In the genomic region with DNA sequence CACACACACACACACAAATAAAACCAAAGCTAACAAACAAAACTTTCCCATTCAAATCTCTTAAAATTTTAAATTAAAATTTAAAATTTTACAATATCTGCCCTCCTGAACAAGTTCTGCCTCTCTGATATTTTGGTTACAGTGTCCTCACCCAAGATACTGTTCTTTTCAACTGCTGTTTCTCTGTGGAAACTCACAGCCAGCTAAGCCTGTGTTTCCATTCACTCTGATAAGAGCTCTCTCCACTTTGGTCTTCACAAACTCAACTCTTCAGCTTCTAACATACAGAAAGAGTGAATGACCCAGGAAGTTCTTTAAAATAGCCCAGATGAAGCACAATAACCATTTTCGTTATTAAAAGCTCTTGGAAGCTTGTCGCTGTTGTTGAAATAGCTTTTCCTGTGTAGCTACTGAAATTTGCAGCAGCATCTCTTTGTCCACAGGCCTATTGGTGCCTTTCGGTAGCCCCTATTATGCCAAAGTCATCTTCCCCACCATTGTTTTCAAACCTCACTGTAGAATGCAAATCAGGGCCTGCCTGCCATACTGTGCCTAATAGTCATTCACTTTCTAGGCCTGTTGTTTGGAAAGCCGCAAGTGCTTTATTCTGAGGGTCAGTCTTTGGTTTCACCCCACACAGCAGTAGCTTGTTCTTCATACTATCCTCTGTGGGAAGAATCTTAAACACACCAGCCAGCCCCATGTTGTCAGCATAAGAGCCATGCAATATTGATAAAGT, we compare ENCODE assay signal across 24 cellular contexts. TPM values are rescaled to one million over a fixed set of nuclear protein-coding genes. Genes with fewer than 3 reads are reported as not detected.
"Had no signal": no experiment of that assay in that cellular context is flagged by ENCODE, and none has a peak within 500 bp of the region (broad histone marks: within the 10 kb centered on the region; RNA-seq: fewer than 3 reads in every experiment).

No MANE protein-coding gene starts in this region.

- H3K4me3 ChIP-seq: MG63, SJSA1, SK-N-MC had no signal

- H3K27me3 ChIP-seq: MG63, SJSA1 had no signal

- H3K4me1 ChIP-seq: SJSA1 had no signal

- H3K27ac ChIP-seq: RWPE1, SJSA1, SK-N-MC had no signal

- ATAC-seq: HepG2, Panc1, PC-3 had no signal

- H3K9me3 ChIP-seq: MG63, SJSA1 had no signal

- DNase-seq: IMR-90, Karpas-422, KG1, MG63, NCI-H1092, NCI-H1105 treated with DMSO at 0.1 percent for 48 hours, NCI-H1417 treated with DMSO at 0.1 percent for 48 hours, NCI-H146, NCI-H1694 treated with DMSO at 0.1 percent for 48 hours, NCI-H1930, NCI-H2081, NCI-H2107, NCI-H2227 treated with DMSO at 0.1 percent for 48 hours, NCI-H524, NCI-H526 treated with DMSO at 0.1 percent for 48 hours, NCI-H748 treated with DMSO at 0.1 percent for 48 hours, PC-3, SIG-M5 had no signal

- FAIRE-seq: HepG2 had no signal

- H3K36me3 ChIP-seq: MG63, SJSA1 had no signal

RNA-seq across cellular contexts. Expression of a gene that starts 19.4 kb away (rescaled TPM):
- total RNA-seq: HepG2, OCI-LY7 had no signal
- polyA plus RNA-seq: HepG2 had no signal
